ENCODE assay signal across 1 cellular context in the genomic region with DNA sequence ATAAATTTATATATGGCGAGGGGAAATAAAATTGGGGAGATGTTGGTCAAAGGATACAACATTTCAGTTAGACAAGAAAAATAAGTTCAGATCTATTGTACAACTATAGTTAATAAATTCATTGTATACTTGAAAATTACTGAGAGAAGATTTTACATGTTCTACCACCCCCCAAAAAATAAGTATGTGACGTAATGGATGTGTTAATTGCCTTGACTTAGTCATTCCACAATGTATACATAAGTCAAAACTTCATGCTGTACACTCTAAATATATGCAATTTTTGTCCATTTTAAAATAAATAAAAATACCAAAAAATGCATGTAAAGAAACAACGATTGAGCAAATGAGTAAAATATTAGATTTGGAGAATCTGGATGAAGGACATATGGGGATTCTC.
TF ChIP-seq lines count a peak whose summit lies in the region.

No MANE protein-coding gene starts in this region.

TF ChIP-seq in GM23338, 12 proteins besides CTCF, POLR2A, EP300 and RAD21 (continued from another document):
- TF ChIP-seq, protein P1, sequence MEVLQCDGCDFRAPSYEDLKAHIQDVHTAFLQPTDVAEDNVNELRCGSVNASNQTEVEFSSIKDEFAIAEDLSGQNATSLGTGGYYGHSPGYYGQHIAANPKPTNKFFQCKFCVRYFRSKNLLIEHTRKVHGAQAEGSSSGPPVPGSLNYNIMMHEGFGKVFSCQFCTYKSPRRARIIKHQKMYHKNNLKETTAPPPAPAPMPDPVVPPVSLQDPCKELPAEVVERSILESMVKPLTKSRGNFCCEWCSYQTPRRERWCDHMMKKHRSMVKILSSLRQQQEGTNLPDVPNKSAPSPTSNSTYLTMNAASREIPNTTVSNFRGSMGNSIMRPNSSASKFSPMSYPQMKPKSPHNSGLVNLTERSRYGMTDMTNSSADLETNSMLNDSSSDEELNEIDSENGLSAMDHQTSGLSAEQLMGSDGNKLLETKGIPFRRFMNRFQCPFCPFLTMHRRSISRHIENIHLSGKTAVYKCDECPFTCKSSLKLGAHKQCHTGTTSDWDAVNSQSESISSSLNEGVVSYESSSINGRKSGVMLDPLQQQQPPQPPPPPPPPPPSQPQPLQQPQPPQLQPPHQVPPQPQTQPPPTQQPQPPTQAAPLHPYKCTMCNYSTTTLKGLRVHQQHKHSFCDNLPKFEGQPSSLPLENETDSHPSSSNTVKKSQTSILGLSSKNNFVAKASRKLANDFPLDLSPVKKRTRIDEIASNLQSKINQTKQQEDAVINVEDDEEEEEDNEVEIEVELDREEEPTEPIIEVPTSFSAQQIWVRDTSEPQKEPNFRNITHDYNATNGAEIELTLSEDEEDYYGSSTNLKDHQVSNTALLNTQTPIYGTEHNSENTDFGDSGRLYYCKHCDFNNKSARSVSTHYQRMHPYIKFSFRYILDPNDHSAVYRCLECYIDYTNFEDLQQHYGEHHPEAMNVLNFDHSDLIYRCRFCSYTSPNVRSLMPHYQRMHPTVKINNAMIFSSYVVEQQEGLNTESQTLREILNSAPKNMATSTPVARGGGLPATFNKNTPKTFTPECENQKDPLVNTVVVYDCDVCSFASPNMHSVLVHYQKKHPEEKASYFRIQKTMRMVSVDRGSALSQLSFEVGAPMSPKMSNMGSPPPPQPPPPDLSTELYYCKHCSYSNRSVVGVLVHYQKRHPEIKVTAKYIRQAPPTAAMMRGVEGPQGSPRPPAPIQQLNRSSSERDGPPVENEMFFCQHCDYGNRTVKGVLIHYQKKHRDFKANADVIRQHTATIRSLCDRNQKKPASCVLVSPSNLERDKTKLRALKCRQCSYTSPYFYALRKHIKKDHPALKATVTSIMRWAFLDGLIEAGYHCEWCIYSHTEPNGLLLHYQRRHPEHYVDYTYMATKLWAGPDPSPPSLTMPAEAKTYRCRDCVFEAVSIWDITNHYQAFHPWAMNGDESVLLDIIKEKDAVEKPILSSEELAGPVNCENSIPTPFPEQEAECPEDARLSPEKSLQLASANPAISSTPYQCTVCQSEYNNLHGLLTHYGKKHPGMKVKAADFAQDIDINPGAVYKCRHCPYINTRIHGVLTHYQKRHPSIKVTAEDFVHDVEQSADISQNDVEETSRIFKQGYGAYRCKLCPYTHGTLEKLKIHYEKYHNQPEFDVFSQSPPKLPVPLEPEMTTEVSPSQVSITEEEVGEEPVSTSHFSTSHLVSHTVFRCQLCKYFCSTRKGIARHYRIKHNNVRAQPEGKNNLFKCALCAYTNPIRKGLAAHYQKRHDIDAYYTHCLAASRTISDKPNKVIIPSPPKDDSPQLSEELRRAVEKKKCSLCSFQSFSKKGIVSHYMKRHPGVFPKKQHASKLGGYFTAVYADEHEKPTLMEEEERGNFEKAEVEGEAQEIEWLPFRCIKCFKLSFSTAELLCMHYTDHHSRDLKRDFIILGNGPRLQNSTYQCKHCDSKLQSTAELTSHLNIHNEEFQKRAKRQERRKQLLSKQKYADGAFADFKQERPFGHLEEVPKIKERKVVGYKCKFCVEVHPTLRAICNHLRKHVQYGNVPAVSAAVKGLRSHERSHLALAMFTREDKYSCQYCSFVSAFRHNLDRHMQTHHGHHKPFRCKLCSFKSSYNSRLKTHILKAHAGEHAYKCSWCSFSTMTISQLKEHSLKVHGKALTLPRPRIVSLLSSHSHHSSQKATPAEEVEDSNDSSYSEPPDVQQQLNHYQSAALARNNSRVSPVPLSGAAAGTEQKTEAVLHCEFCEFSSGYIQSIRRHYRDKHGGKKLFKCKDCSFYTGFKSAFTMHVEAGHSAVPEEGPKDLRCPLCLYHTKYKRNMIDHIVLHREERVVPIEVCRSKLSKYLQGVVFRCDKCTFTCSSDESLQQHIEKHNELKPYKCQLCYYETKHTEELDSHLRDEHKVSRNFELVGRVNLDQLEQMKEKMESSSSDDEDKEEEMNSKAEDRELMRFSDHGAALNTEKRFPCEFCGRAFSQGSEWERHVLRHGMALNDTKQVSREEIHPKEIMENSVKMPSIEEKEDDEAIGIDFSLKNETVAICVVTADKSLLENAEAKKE (CRISPR knock-in tag; IDR thresholded peaks at IDR 0.05): no peak
- no peak for TF ChIP-seq POLR2AphosphoS5 (IDR thresholded peaks at IDR 0.05; ENCODE audit: low read depth)
- TF ChIP-seq EZH2 (IDR thresholded peaks at IDR 0.05; ENCODE audit: low read depth, unreplicated experiment): no peak
